In the genomic region with DNA sequence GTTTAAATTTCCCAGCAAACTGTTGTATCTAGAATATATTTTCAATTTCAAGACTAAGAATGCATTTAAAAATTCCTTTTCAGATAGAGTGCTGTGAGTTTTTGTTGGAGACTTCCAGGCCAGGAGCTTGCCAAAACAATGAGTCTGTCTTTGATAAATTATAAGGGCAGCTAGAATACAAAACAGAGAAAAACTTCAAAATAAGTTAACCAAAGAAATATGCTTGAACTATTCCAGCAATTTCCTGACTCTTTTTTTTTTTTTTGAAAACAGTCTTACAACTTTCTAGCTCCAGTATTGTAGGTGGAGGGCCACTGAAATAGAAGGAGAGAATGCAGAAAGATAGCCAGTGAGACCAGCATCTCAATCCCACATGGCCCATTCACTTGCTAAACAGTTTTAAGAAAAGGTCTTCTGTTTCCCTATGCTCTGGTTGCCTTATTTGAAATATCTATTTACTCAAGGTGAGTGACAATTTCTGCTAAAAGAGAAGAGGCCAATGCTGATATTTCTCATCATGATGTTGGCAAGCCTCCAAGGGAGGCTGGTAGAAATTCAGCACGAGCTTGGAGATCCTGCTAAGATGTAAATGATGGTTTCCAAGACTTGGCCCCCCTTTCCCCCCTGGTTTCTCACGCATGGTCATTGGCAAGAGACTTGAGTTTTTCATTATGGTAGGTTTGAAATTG, we compare ENCODE assay signal across 8 cellular contexts.
DNase-seq lines count a peak whose midpoint lies in the region; ATAC-seq, FAIRE-seq and TF ChIP-seq lines count a peak whose summit lies in the region.

No MANE protein-coding gene starts in this region.

- H3K9me1 ChIP-seq in K562 (ENCODE audit: control insufficient read depth, insufficient read depth, low read length) = no peaks in the 10 kb centered on the region

- intact Hi-C loops in K562 (cut with micrococcal nuclease) (no loop called here), mucosa of descending colon (cut with DNase I, micrococcal nuclease) (no loop called here)

- peaks cover 12% of the 10 kb centered on the region for H3K36me3 ChIP-seq in ACC112 (ENCODE audit: insufficient read depth, low read length)
- no peaks in the 10 kb centered on the region for H3K36me3 ChIP-seq in K562 (ENCODE audit: control insufficient read depth, insufficient read depth, low read length)
- no peaks in the 10 kb centered on the region for H3K36me3 ChIP-seq in mucosa of descending colon (ENCODE audit: low read depth)

- CTCF ChIA-PET in K562 (lab: Yijun Ruan, JAX; ENCODE audit: low intra/inter-chr PET ratio) (no interaction called here), HEK293T (lab: Yijun Ruan, JAX) (no interaction called here)

- H3K27me3 ChIP-seq in ACC112 (ENCODE audit: insufficient read depth, low read length) (no peaks in the 10 kb centered on the region), K562 (ENCODE audit: control insufficient read depth in 2 of 2, insufficient read depth in 2 of 2, low read length in 2 of 2) (no peaks in the 10 kb centered on the region)

- no peak for ATAC-seq in K562
- ATAC-seq in mucosa of descending colon = no peak
- ATAC-seq in GM19452 (IDR thresholded peaks at IDR 0.05; ENCODE audit: unreplicated experiment) = no peak

- peak; percentile 17 for DNase-seq in HCEC 1CT
- DNase-seq in K562 (ENCODE audit: extremely low read depth in 1 of 4, low spot score in 3 of 4) = peak in 1 of 4 experiments; percentile 25
- peak; percentile 7 to 86 for DNase-seq in lung microvascular endothelial cell (ENCODE audit: low read depth in 2 of 2)
- DNase-seq in HTR-8/SVneo (ENCODE audit: insufficient read length, low spot score) = no peak
- DNase-seq in HEK293T (ENCODE audit: extremely low spot score) = no peak
- no peak for DNase-seq in mucosa of descending colon

- H3K4me1 ChIP-seq in ACC112 (ENCODE audit: control insufficient read depth, insufficient read depth, low read length, unreplicated experiment) (peaks cover 20% of the 10 kb centered on the region), K562 (replicated peaks in 1 of 2; ENCODE audit: control insufficient read depth in 2 of 2, insufficient read depth in 2 of 2, low read length in 2 of 2) (peaks cover 0 to 12% of the 10 kb centered on the region in 2 experiments; a peak in 4 of 5 replicates), mucosa of descending colon (ENCODE audit: low read depth) (peaks cover 9% of the 10 kb centered on the region)

- H3K4me3 ChIP-seq in ACC112 (ENCODE audit: low read depth, low read length) (peak overlapping the region; percentile 16; the same call in 1 of the 2 replicates), K562 (no peak overlapping the region), mucosa of descending colon (no peak overlapping the region)

- in situ Hi-C loops in K562 (cut with MboI) = no loop called here

- TF ChIP-seq POLR2A in K562 (conservative IDR thresholded peaks at IDR 0.05) = no peak

- H3K4me2 ChIP-seq in K562 (ENCODE audit: insufficient read depth, low read length) = no peak overlapping the region

- FAIRE-seq in K562 (lab: Jason Lieb, UNC) = no peak
- FAIRE-seq in HTR-8/SVneo (lab: Jason Lieb, UNC) = no peak

- no TSS peak for BruUV-seq in K562 (replicated peaks; lab: Mats Ljungman, UMichigan)

- no peak for TF ChIP-seq EP300 in K562 (IDR thresholded peaks at IDR 0.05; ENCODE audit: low read length)

- H3K27ac ChIP-seq in ACC112 (ENCODE audit: low read depth, low read length) (peak overlapping the region; percentile 58), K562 (ENCODE audit: extremely low read depth, low read depth, low read length) (no peak overlapping the region)

- H4K20me1 ChIP-seq in K562 (replicated peaks; ENCODE audit: control insufficient read depth, insufficient read depth, low read length) = no peaks in the 10 kb centered on the region

- H3K79me2 ChIP-seq in ACC112 (ENCODE audit: control insufficient read depth, insufficient read depth, low read length, unreplicated experiment) (no peaks in the 10 kb centered on the region), K562 (ENCODE audit: control insufficient read depth, insufficient read depth, low read length) (no peaks in the 10 kb centered on the region)

- TF ChIP-seq RAD21 in K562 (CRISPR knock-in tag; conservative IDR thresholded peaks at IDR 0.05 in 1 of 2, IDR thresholded peaks at IDR 0.05 in 1 of 2) = no peak

- TF ChIP-seq CTCF in K562 (IDR thresholded peaks at IDR 0.05 in 2 of 3, conservative IDR thresholded peaks at IDR 0.05 in 1 of 3; ENCODE audit: insufficient read depth in 2 of 3, low read depth in 1 of 3, low read length in 3 of 3) = no peak
- no peak for TF ChIP-seq CTCF in mucosa of descending colon (IDR thresholded peaks at IDR 0.05)

- WGBS in K562 (ENCODE audit: insufficient coverage, low coverage, missing lambda C conversion rate) = 35% methylated on average over 2 of the region's 2 CpGs

- POLR2A ChIA-PET in K562 (lab: Yijun Ruan, JAX) (no interaction called here), HEK293T (lab: Yijun Ruan, JAX) (no interaction called here)

- H3K9me3 ChIP-seq in K562 (replicated peaks; ENCODE audit: control insufficient read depth, insufficient read depth, low read depth, low read length) (peaks cover 7% of the 10 kb centered on the region), mucosa of descending colon (peaks cover 9% of the 10 kb centered on the region)

- H3K9ac ChIP-seq in K562 (ENCODE audit: insufficient read depth in 1 of 2, low read depth in 2 of 2, low read length in 2 of 2) = no peak overlapping the region

- no peak overlapping the region for H2AFZ ChIP-seq in ACC112 (ENCODE audit: low read length, unreplicated experiment)
- H2AFZ ChIP-seq in K562 (ENCODE audit: low read depth, low read length) = no peak overlapping the region

TF ChIP-seq in K562, 482 proteins besides CTCF, POLR2A, EP300 and RAD21:
- TF ChIP-seq SETDB1 (IDR thresholded peaks at IDR 0.05; ENCODE audit: low read length) (no peak), NFIC (IDR thresholded peaks at IDR 0.05) (peak; percentile 66), OTX1 (CRISPR knock-in tag; IDR thresholded peaks at IDR 0.05) (no peak)
TF ChIP-seq in K562: peak in this region for 1.

TF ChIP-seq in HEK293T, 16 proteins besides CTCF, POLR2A, EP300 and RAD21:
- TF ChIP-seq LEF1 (IDR thresholded peaks at IDR 0.05; ENCODE audit: borderline replicate concordance) (no peak), HDGF (IDR thresholded peaks at IDR 0.05; ENCODE audit: borderline replicate concordance) (no peak), ELF4 (IDR thresholded peaks at IDR 0.05) (no peak), FOXA1 (IDR thresholded peaks at IDR 0.05) (no peak), NFRKB (IDR thresholded peaks at IDR 0.05) (no peak), ARNT (IDR thresholded peaks at IDR 0.05) (no peak), FOXM1 (IDR thresholded peaks at IDR 0.05; ENCODE audit: borderline replicate concordance) (no peak), SP1 (IDR thresholded peaks at IDR 0.05) (no peak), BHLHE40 (IDR thresholded peaks at IDR 0.05; ENCODE audit: borderline replicate concordance) (no peak), L3MBTL2 (conservative IDR thresholded peaks at IDR 0.05) (no peak), SUZ12 (IDR thresholded peaks at IDR 0.05) (no peak)
- TF ChIP-seq, protein P1, sequence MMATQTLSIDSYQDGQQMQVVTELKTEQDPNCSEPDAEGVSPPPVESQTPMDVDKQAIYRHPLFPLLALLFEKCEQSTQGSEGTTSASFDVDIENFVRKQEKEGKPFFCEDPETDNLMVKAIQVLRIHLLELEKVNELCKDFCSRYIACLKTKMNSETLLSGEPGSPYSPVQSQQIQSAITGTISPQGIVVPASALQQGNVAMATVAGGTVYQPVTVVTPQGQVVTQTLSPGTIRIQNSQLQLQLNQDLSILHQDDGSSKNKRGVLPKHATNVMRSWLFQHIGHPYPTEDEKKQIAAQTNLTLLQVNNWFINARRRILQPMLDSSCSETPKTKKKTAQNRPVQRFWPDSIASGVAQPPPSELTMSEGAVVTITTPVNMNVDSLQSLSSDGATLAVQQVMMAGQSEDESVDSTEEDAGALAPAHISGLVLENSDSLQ (IDR thresholded peaks at IDR 0.05) = no peak

Comparison
In these comparisons a context has a peak if more than half of its experiments do, and no peak if none do; other contexts are left out.
1. DNase-seq: peak in HCEC 1CT (single experiment) and lung microvascular endothelial cell (2 of 2); none in HTR-8/SVneo (single experiment), HEK293T (single experiment) and mucosa of descending colon (0 of 3).